ENCODE assay signal across 18 cellular contexts in the genomic region with DNA sequence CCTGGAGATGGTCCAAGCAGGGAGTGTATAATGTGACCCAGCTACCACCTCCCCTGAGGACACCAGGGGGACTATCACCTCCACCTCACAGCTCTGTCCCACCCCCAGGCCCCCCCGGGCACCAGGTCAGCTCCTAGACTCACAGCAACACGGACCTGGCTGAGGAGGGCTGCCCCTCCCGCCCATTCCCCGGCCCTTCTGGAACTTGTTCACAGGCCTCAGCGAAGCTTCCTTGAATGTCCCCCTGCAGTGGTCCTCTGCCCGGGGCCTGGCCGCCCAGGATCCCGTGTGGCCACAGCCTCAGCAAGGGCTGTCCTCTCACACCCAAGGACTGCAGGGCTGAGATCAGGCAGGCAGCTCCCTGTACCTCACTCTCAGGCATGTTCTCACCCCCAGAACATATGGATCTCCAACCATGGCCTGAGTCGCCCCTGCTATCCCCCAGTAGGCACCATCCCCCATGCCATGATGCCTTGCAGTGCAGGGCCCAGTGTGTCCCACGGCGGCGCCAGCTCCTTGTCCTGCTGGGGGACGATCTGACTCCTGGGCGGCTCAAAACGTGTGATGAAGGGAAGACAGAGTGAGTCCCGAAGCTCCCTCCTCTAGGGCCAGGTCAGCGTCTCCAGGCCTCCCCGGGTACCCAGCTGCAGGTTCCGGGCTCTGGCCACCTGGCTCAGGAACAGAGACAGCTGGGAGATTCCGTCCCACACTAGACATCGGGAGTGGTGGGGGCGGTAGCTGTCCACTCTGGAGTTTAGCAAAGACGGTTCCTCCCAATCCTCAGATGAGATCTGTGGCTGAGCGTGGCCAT.
DNase-seq lines count a peak whose midpoint lies in the region; ATAC-seq, FAIRE-seq and TF ChIP-seq lines count a peak whose summit lies in the region.
"Had no signal": no experiment of that assay in that cellular context is flagged by ENCODE, and none has a peak within 500 bp of the region (broad histone marks: within the 10 kb centered on the region; RNA-seq: fewer than 3 reads in every experiment).

No MANE protein-coding gene starts in this region.

- H3K9me3 ChIP-seq in HepG2 (ENCODE audit: low read length) (no peaks in the 10 kb centered on the region), right lobe of liver (no peaks in the 10 kb centered on the region), H1 (ENCODE audit: insufficient read depth in 2 of 2, low read depth in 1 of 2, low read length in 1 of 2) (no peaks in the 10 kb centered on the region; a peak in 1 of 4 replicates), neuronal stem cell (replicated peaks in 1 of 2; ENCODE audit: control insufficient read depth in 2 of 2, insufficient read depth in 1 of 2, low read depth in 1 of 2, low read length in 2 of 2) (peaks cover 9% of the 10 kb centered on the region in 2 donors), smooth muscle cell (replicated peaks; ENCODE audit: low read depth) (no peaks in the 10 kb centered on the region)
- H3K9me3 ChIP-seq: BE2C had no signal

- H3K4ac ChIP-seq in H1 (replicated peaks; ENCODE audit: insufficient read length, low read depth, low read length) (no peak overlapping the region), neuronal stem cell (ENCODE audit: low read length) (no peak overlapping the region)

- no peak overlapping the region for H3K27ac ChIP-seq in HepG2 (ENCODE audit: extremely low read length, insufficient read depth, low read length)
- H3K27ac ChIP-seq in right lobe of liver: no peak overlapping the region
- no peak overlapping the region for H3K27ac ChIP-seq in H1 (ENCODE audit: low read depth, low read length)
- H3K27ac ChIP-seq in neuronal stem cell (replicated peaks; ENCODE audit: low read length): no peak overlapping the region
- H3K27ac ChIP-seq in smooth muscle cell (ENCODE audit: low read depth): no peak overlapping the region
- H3K27ac ChIP-seq: A549, C4-2B had no signal

- POLR2A ChIA-PET in HepG2 (lab: Yijun Ruan, JAX): no interaction called here
- POLR2A ChIA-PET in H1 (lab: Charles Lee; ENCODE audit: partially characterized antibody): interaction anchor here (1.2 kb wide), 1 partner anchor 11 kb away, joined by 4 read pairs; no protein-coding TSS in a partner anchor

- CTCF ChIA-PET in HepG2 (lab: Yijun Ruan, JAX; ENCODE audit: low intra/inter-chr PET ratio, low total read pairs) (no interaction called here), H1 (lab: Charles Lee; ENCODE audit: partially characterized antibody) (interaction anchor here (0.6 to 1.4 kb wide), 4 partner anchors 9 to 275 kb away, joined by 3 to 6 read pairs (median 4); no protein-coding TSS in a partner anchor)

- no peak overlapping the region for H3K4me3 ChIP-seq in HepG2 (replicated peaks in 1 of 3; ENCODE audit: insufficient read depth in 1 of 3, low read depth in 2 of 3, low read length in 3 of 3)
- H3K4me3 ChIP-seq in right lobe of liver: no peak overlapping the region
- H3K4me3 ChIP-seq in H1 (ENCODE audit: extremely low read depth in 1 of 4, insufficient read depth in 2 of 4, low read depth in 3 of 4, low read length in 4 of 4): no peak overlapping the region
- H3K4me3 ChIP-seq in neuronal stem cell (ENCODE audit: low read length in 2 of 2): peak overlapping the region in 1 of 2 donors; percentile 49
- H3K4me3 ChIP-seq in smooth muscle cell: no peak overlapping the region
- H3K4me3 ChIP-seq: A549 had no signal

- in situ Hi-C loops in HepG2 (cut with HindIII; ENCODE audit: extremely low pct_ligation_motif_present, low pct_unique_long_range_greater_than_20kb): no loop called here

- H2AFZ ChIP-seq in HepG2 (ENCODE audit: low read length) (no peak overlapping the region), H1 (ENCODE audit: low read length) (no peak overlapping the region), neuronal stem cell (ENCODE audit: low read length) (no peak overlapping the region), smooth muscle cell (ENCODE audit: low read depth) (no peak overlapping the region)

- no peaks in the 10 kb centered on the region for H3K23me2 ChIP-seq in H1 (ENCODE audit: low read depth, low read length)

- H3K27me3 ChIP-seq in HepG2 (ENCODE audit: control insufficient read depth in 1 of 2, insufficient read depth in 2 of 2, low read length in 2 of 2) (peaks cover 28 to 76% of the 10 kb centered on the region in 2 experiments), right lobe of liver (no peaks in the 10 kb centered on the region), H1 (replicated peaks in 1 of 4; ENCODE audit: control insufficient read depth in 3 of 4, extremely low read depth in 1 of 4, insufficient read depth in 3 of 4, low read length in 3 of 4) (no peaks in the 10 kb centered on the region; a peak in 1 of 7 replicates), neuronal stem cell (ENCODE audit: control insufficient read depth in 3 of 3, insufficient read depth in 3 of 3, low read depth in 1 of 3, low read length in 3 of 3) (no peaks in the 10 kb centered on the region), smooth muscle cell (ENCODE audit: low read depth) (peaks cover 3% of the 10 kb centered on the region)

- no peak for TF ChIP-seq EP300 in HepG2 (IDR thresholded peaks at IDR 0.05; ENCODE audit: low read depth in 2 of 2, low read length in 2 of 2)
- no peak for TF ChIP-seq EP300 in HepG2 (CRISPR knock-in tag; IDR thresholded peaks at IDR 0.05; ENCODE audit: borderline replicate concordance)
- no peak for TF ChIP-seq EP300 in H1 (IDR thresholded peaks at IDR 0.05; ENCODE audit: borderline replicate concordance in 1 of 2, low read depth in 2 of 2, low read length in 2 of 2)

- H3K14ac ChIP-seq in H1 (ENCODE audit: insufficient read length) (no peak overlapping the region), neuronal stem cell (ENCODE audit: low read length) (peak overlapping the region; percentile 17)

- H2BK12ac ChIP-seq in H1 (ENCODE audit: low read depth, low read length) (no peak overlapping the region), neuronal stem cell (ENCODE audit: low read length) (peak overlapping the region; percentile 33)

- no TSS peak for BruUV-seq in HepG2 (replicated peaks; lab: Mats Ljungman, UMichigan)

- H3K9ac ChIP-seq in HepG2 (ENCODE audit: insufficient read depth, low read depth, low read length): no peak overlapping the region
- H3K9ac ChIP-seq in H1 (replicated peaks in 1 of 4; ENCODE audit: extremely low read depth in 1 of 4, low read depth in 3 of 4, low read length in 3 of 4): no peak overlapping the region
- peak overlapping the region; percentile 38 for H3K9ac ChIP-seq in neuronal stem cell (ENCODE audit: low read depth, low read length, poor library complexity)
- H3K9ac ChIP-seq in smooth muscle cell (ENCODE audit: low read depth): no peak overlapping the region

- intact Hi-C loops in HepG2 (cut with micrococcal nuclease; ENCODE audit: unreplicated experiment): no loop called here
- intact Hi-C loops in right lobe of liver (cut with DNase I): no loop called here

- TF ChIP-seq RAD21 in HepG2 (CRISPR knock-in tag; IDR thresholded peaks at IDR 0.05) (no peak), H1 (IDR thresholded peaks at IDR 0.05 in 1 of 2, conservative IDR thresholded peaks at IDR 0.05 in 1 of 2; ENCODE audit: low read depth in 2 of 2, low read length in 2 of 2) (no peak)

- H3K4me1 ChIP-seq in HepG2 (ENCODE audit: insufficient read depth, low read length) (peaks cover 8% of the 10 kb centered on the region), right lobe of liver (no peaks in the 10 kb centered on the region), H1 (replicated peaks in 1 of 4; ENCODE audit: control insufficient read depth in 3 of 4, insufficient read depth in 4 of 4, low read length in 3 of 4) (no peaks in the 10 kb centered on the region; a peak in 1 of 7 replicates), neuronal stem cell (ENCODE audit: control insufficient read depth in 2 of 2, insufficient read depth in 1 of 2, low read depth in 1 of 2, low read length in 2 of 2) (peaks cover 0 to 11% of the 10 kb centered on the region in 2 donors), smooth muscle cell (ENCODE audit: low read depth) (no peaks in the 10 kb centered on the region)
- H3K4me1 ChIP-seq: A549, BE2C had no signal

- no peak overlapping the region for H2BK20ac ChIP-seq in H1 (ENCODE audit: low read length)

- no peaks in the 10 kb centered on the region for H3K36me3 ChIP-seq in HepG2 (replicated peaks in 1 of 2; ENCODE audit: control insufficient read depth in 1 of 2, insufficient read depth in 2 of 2, low read length in 2 of 2)
- H3K36me3 ChIP-seq in right lobe of liver: no peaks in the 10 kb centered on the region
- H3K36me3 ChIP-seq in H1 (ENCODE audit: control insufficient read depth in 2 of 4, insufficient read depth in 4 of 4, low read length in 3 of 4): no peaks in the 10 kb centered on the region
- peaks cover 4 to 5% of the 10 kb centered on the region in 2 donors for H3K36me3 ChIP-seq in neuronal stem cell (replicated peaks in 1 of 2; ENCODE audit: control insufficient read depth in 2 of 2, insufficient read depth in 2 of 2, low read length in 2 of 2)
- no peaks in the 10 kb centered on the region for H3K36me3 ChIP-seq in smooth muscle cell (ENCODE audit: low read depth)
- H3K36me3 ChIP-seq: BE2C had no signal

- TF ChIP-seq POLR2A in HepG2 (IDR thresholded peaks at IDR 0.05; ENCODE audit: insufficient read depth in 1 of 2, low read depth in 2 of 2, low read length in 2 of 2) (no peak), right lobe of liver (IDR thresholded peaks at IDR 0.05) (no peak), H1 (IDR thresholded peaks at IDR 0.05; ENCODE audit: control extremely low read depth in 1 of 2, low read depth in 2 of 2, low read length in 2 of 2) (no peak)

- H4K8ac ChIP-seq in H1 (ENCODE audit: extremely low read depth, insufficient read depth, low read length) (peak overlapping the region; percentile 11; the same call in 1 of the 2 replicates), neuronal stem cell (ENCODE audit: low read depth, low read length) (no peak overlapping the region)

- no peak overlapping the region for H4K5ac ChIP-seq in H1 (ENCODE audit: insufficient read length, low read depth, low read length)

- H2BK5ac ChIP-seq in H1 (ENCODE audit: low read depth, low read length) (no peak overlapping the region), neuronal stem cell (ENCODE audit: low read length) (no peak overlapping the region)

- DNase-seq in HepG2 (ENCODE audit: low spot score) (no peak), right lobe of liver (no peak), H1 (ENCODE audit: low read depth in 1 of 2, low spot score in 2 of 2) (no peak), neuronal stem cell (ENCODE audit: low spot score) (no peak), urothelium cell line (ENCODE audit: low spot score) (no peak), smooth muscle cell (lab: John Stamatoyannopoulos, UW; ENCODE audit: unreplicated experiment) (no peak), NCI-H1930 (lab: John Stamatoyannopoulos, UW) (no peak)
- no peak for DNase-seq in effector CD8-positive, alpha-beta T cell (lab: John Stamatoyannopoulos, UW)
- DNase-seq: BE2C; CD4-positive, alpha-beta memory T cell; DMS153; DMS79 treated with DMSO at 0.1 percent for 48 hours; EL had no signal

- H3K79me1 ChIP-seq in H1 (ENCODE audit: low read depth, low read length) (no peaks in the 10 kb centered on the region), neuronal stem cell (ENCODE audit: low read depth, low read length) (no peaks in the 10 kb centered on the region)

- WGBS in HepG2 (ENCODE audit: low lambda C conversion rate): 36% methylated on average over 22 of the region's 24 CpGs
- WGBS in right lobe of liver (ENCODE audit: insufficient coverage, low coverage, low lambda C conversion rate, missing lambda C conversion rate): 80% methylated on average over 9 of the region's 24 CpGs
- WGBS in H1 (ENCODE audit: extremely low coverage in 1 of 2, insufficient coverage in 1 of 2, insufficient read length in 1 of 2, insufficient replicate concordance in 2 of 2, low coverage in 1 of 2, low lambda C conversion rate in 2 of 2, missing lambda C conversion rate in 1 of 2), 2 experiments: 91% methylated on average over 23 of the region's 24 CpGs; no CpG with 5 or more reads in 1 of the 2 experiments
- WGBS in neuronal stem cell (ENCODE audit: extremely low coverage in 2 of 2, insufficient read length in 2 of 2, insufficient replicate concordance in 1 of 2), 2 donors: no CpG with 5 or more reads among the region's 24 CpGs
- 92% methylated on average over 23 of the region's 24 CpGs for WGBS in smooth muscle cell (ENCODE audit: low lambda C conversion rate)

- H3K18ac ChIP-seq in H1 (ENCODE audit: extremely low read depth, low read length): no peak overlapping the region
- H3K18ac ChIP-seq in neuronal stem cell (ENCODE audit: low read length): peak overlapping the region; percentile 44

- H3K56ac ChIP-seq in H1 (replicated peaks; ENCODE audit: insufficient read length, low read depth, low read length): no peak overlapping the region

- H2BK15ac ChIP-seq in H1 (ENCODE audit: low read length) (no peak overlapping the region), neuronal stem cell (ENCODE audit: low read length) (peak overlapping the region; percentile 16)

- TF ChIP-seq CTCF in HepG2 (CRISPR knock-in tag; IDR thresholded peaks at IDR 0.05) (no peak), right lobe of liver (IDR thresholded peaks at IDR 0.05) (no peak), H1 (IDR thresholded peaks at IDR 0.05; ENCODE audit: control extremely low read depth in 1 of 3, insufficient read depth in 1 of 3, low read depth in 1 of 3, low read length in 3 of 3) (no peak), smooth muscle cell (IDR thresholded peaks at IDR 0.05; ENCODE audit: borderline replicate concordance, insufficient read depth, poor library complexity, severe bottlenecking) (no peak)

- FAIRE-seq in HepG2 (lab: Jason Lieb, UNC) (no peak), H1 (lab: Jason Lieb, UNC) (no peak), urothelium cell line (lab: Jason Lieb, UNC) (peak; percentile 86)
- FAIRE-seq: A549, G401.6, GM12892, H54 had no signal

- no peaks in the 10 kb centered on the region for H3F3A ChIP-seq in smooth muscle cell (ENCODE audit: low read depth)

- no peak overlapping the region for H3K23ac ChIP-seq in H1 (ENCODE audit: insufficient read length)
- peak overlapping the region; percentile 67 for H3K23ac ChIP-seq in neuronal stem cell (ENCODE audit: low read depth, low read length, poor library complexity)

- H3K4me2 ChIP-seq in HepG2 (ENCODE audit: low read depth, low read length) (no peak overlapping the region), H1 (ENCODE audit: insufficient read depth in 1 of 2, low read depth in 2 of 2, low read length in 2 of 2) (no peak overlapping the region), neuronal stem cell (ENCODE audit: insufficient read depth, low read length, poor library complexity, severe bottlenecking) (no peak overlapping the region), smooth muscle cell (no peak overlapping the region)
- H3K4me2 ChIP-seq: A549 had no signal

- H4K20me1 ChIP-seq in HepG2 (ENCODE audit: insufficient read depth, low read length) (no peaks in the 10 kb centered on the region), H1 (replicated peaks in 1 of 2; ENCODE audit: control insufficient read depth in 1 of 2, insufficient read depth in 2 of 2, low read length in 2 of 2) (no peaks in the 10 kb centered on the region), smooth muscle cell (ENCODE audit: low read depth) (no peaks in the 10 kb centered on the region)

- H2BK120ac ChIP-seq in H1 (replicated peaks; ENCODE audit: low read depth, low read length): no peak overlapping the region
- H2BK120ac ChIP-seq in neuronal stem cell (ENCODE audit: low read depth, low read length): no peak overlapping the region

- H2AK5ac ChIP-seq in H1 (ENCODE audit: low read depth, low read length): no peak overlapping the region
- H2AK5ac ChIP-seq in neuronal stem cell (ENCODE audit: low read depth, low read length): peak overlapping the region; percentile 66

- H4K91ac ChIP-seq in H1 (replicated peaks; ENCODE audit: insufficient read length, low read length) (no peak overlapping the region), neuronal stem cell (ENCODE audit: low read depth, low read length, poor library complexity) (no peak overlapping the region)

- peak; percentile 11 for ATAC-seq in HepG2
- ATAC-seq in right lobe of liver: no peak
- ATAC-seq: A549 had no signal

- no peaks in the 10 kb centered on the region for H3K79me2 ChIP-seq in HepG2 (ENCODE audit: insufficient read depth, low read length)
- no peaks in the 10 kb centered on the region for H3K79me2 ChIP-seq in H1 (ENCODE audit: control insufficient read depth in 1 of 2, insufficient read depth in 2 of 2, low read length in 2 of 2)
- no peaks in the 10 kb centered on the region for H3K79me2 ChIP-seq in smooth muscle cell (ENCODE audit: low read depth)
